In the genomic region with DNA sequence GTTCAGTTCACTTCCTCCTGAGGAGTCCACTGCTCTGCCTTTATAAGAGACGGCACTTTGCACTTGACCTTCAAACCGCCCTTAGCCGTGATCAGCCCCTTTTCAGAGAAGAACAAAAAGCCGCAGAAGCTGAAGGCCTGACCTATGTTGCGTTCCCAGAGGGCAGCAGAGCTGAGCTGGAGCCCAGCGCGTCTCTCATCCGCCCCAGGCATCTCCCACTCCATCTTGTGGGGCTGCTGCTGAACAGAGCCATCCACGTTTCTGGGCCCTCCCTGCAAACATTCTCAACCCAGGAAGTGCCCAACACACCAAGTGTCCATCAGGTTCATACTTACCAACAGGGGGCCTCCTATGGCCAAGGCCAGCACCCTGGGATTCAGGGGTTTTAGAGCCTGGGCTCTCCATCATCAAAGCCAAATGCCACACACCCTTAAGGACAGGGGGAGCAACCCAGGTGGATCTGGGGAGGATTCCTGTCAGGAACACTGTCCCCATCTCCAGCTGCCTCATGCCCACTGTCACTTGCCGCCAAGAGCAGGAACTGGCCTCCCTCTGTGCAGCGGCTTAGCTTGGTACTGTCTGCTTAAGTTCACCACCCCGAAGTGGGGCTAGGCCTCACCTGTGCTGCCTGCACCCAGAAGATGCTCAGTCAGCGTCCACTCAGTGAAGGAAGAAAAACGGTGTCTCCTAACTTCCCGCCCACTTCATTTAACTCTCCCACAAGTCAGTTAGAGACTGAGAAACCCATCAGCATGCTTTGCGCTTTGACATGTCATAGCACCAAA, we compare ENCODE assay signal across 15 cellular contexts. TPM values are rescaled to one million over a fixed set of nuclear protein-coding genes. Genes with fewer than 3 reads are reported as not detected.
A peak's percentile ranks its signal among the peaks of the same experiment; 100 is the strongest.
DNase-seq lines count a peak whose midpoint lies in the region; TF ChIP-seq lines count a peak whose summit lies in the region.
"Had no signal": no experiment of that assay in that cellular context is flagged by ENCODE, and none has a peak within 500 bp of the region (broad histone marks: within the 10 kb centered on the region; RNA-seq: fewer than 3 reads in every experiment).

No MANE protein-coding gene starts in this region.

- H3K4me1 ChIP-seq in effector memory CD4-positive, alpha-beta T cell (ENCODE audit: control insufficient read depth, insufficient read depth, low read length, poor library complexity, severe bottlenecking), result no peaks in the 10 kb centered on the region

- H3K36me3 ChIP-seq in H7 (replicated peaks; ENCODE audit: control insufficient read depth, insufficient read depth, low read length), result peaks cover 5% of the 10 kb centered on the region
- H3K36me3 ChIP-seq in effector memory CD4-positive, alpha-beta T cell (ENCODE audit: control insufficient read depth, insufficient read depth, low read length), result no peaks in the 10 kb centered on the region
- H3K36me3 ChIP-seq: suprapubic skin had no signal

- DNase-seq in AG09309 (ENCODE audit: low read depth) (no peak), H7 (peak; percentile 51), choroid plexus epithelial cell (ENCODE audit: low read depth) (no peak), mesenteric fat pad (ENCODE audit: low spot score) (peak; percentile 84), NCI-H2196 treated with DMSO at 0.1 percent for 48 hours (lab: John Stamatoyannopoulos, UW; ENCODE audit: unreplicated experiment) (no peak), NCI-H1048 (lab: John Stamatoyannopoulos, UW) (no peak)
- DNase-seq in effector memory CD4-positive, alpha-beta T cell, result no peak
- DNase-seq: activated T-cell treated with anti-CD3 and anti-CD28 coated beads for 4 hours; DMS153; NCI-H1930; OCI-M1; stimulated activated CD4-positive, alpha-beta T cell treated with anti-CD3 and anti-CD28 coated beads, Interleukin-2, amount 100 ng/mL, for 24 hours had no signal

- no peaks in the 10 kb centered on the region for H3K27me3 ChIP-seq in H7 (ENCODE audit: control insufficient read depth, insufficient read depth, low read length)
- no peaks in the 10 kb centered on the region for H3K27me3 ChIP-seq in effector memory CD4-positive, alpha-beta T cell (replicated peaks; ENCODE audit: control insufficient read depth, insufficient read depth, low read length, poor library complexity, severe bottlenecking)

- TF ChIP-seq CTCF in AG09309 (IDR thresholded peaks at IDR 0.05; ENCODE audit: control insufficient read depth, insufficient read depth, low read depth, low read length, missing control alignments) (peak; percentile 9), choroid plexus epithelial cell (conservative IDR thresholded peaks at IDR 0.05; ENCODE audit: low read depth, low read length) (peak; percentile 19)

- no peak overlapping the region for H3K4me3 ChIP-seq in AG09309 (ENCODE audit: control insufficient read depth, low read depth, low read length)
- no peak overlapping the region for H3K4me3 ChIP-seq in H7 (ENCODE audit: insufficient read depth, low read depth, low read length)
- no peak overlapping the region for H3K4me3 ChIP-seq in choroid plexus epithelial cell (ENCODE audit: low read depth, low read length)
- H3K4me3 ChIP-seq in effector memory CD4-positive, alpha-beta T cell (ENCODE audit: insufficient read depth, low read depth, low read length, poor library complexity, severe bottlenecking), result no peak overlapping the region
- H3K4me3 ChIP-seq: SK-N-MC, suprapubic skin had no signal

- no peaks in the 10 kb centered on the region for H3K9me3 ChIP-seq in effector memory CD4-positive, alpha-beta T cell (ENCODE audit: control insufficient read depth, low read length)
- H3K9me3 ChIP-seq: suprapubic skin had no signal

- no peak overlapping the region for H3K27ac ChIP-seq in effector memory CD4-positive, alpha-beta T cell (ENCODE audit: insufficient read depth, low read length, poor library complexity, severe bottlenecking)
- H3K27ac ChIP-seq: SK-N-MC had no signal

RNA-seq across cellular contexts. Expression of a gene that starts 16.0 kb away (rescaled TPM):
- total RNA-seq in H7 (2014; rRNA removed; shearing (Covaris generic)), result 0.31 and 0.63 TPM in 2 replicates
- total RNA-seq in mesenteric fat pad, result 1.3 TPM

RNA-seq across cellular contexts. Expression of a gene that starts 34.2 kb away (rescaled TPM):
- 6.3 and 9.8 TPM in 2 replicates for total RNA-seq in H7 (2014; rRNA removed; shearing (Covaris generic))
- total RNA-seq in mesenteric fat pad, result 1.7 TPM
- total RNA-seq: endothelial cell of umbilical vein had no signal

Comparison
In these comparisons a context has a peak if more than half of its experiments do, and no peak if none do; other contexts are left out.
1. DNase-seq: peak in H7 (single experiment) and mesenteric fat pad (single experiment); none in AG09309 (single experiment), choroid plexus epithelial cell (single experiment), NCI-H2196 treated with DMSO at 0.1 percent for 48 hours (single experiment), NCI-H1048 (single experiment) and effector memory CD4-positive, alpha-beta T cell (0 of 3).